Comparison of ENCODE assay signal across 1 cellular context in genomic region chr19:33064117-33064777, GRCh38.
A peak's percentile ranks its signal among the peaks of the same experiment; 100 is the strongest.
TF ChIP-seq lines count a peak whose summit lies in the region.

No MANE protein-coding gene starts in this region.

TF ChIP-seq in WTC11, 78 proteins besides CTCF, POLR2A, EP300 and RAD21 (continued from another document):
- no peak for TF ChIP-seq PRDM15 (CRISPR knock-in tag; IDR thresholded peaks at IDR 0.05)
- no peak for TF ChIP-seq NR1H2 (CRISPR knock-in tag; IDR thresholded peaks at IDR 0.05)
- no peak for TF ChIP-seq RELA (CRISPR knock-in tag; IDR thresholded peaks at IDR 0.05; ENCODE audit: borderline replicate concordance)
- TF ChIP-seq ZNF512 (CRISPR knock-in tag; IDR thresholded peaks at IDR 0.05; ENCODE audit: borderline replicate concordance) = no peak
- TF ChIP-seq ZNF219 (CRISPR knock-in tag; IDR thresholded peaks at IDR 0.05; ENCODE audit: borderline replicate concordance) = no peak
- TF ChIP-seq JAZF1 (CRISPR knock-in tag; IDR thresholded peaks at IDR 0.05) = no peak
- no peak for TF ChIP-seq ESRRA (CRISPR knock-in tag; IDR thresholded peaks at IDR 0.05; ENCODE audit: borderline replicate concordance)
- TF ChIP-seq E2F5 (CRISPR knock-in tag; IDR thresholded peaks at IDR 0.05) = no peak
- TF ChIP-seq PREB (CRISPR knock-in tag; IDR thresholded peaks at IDR 0.05; ENCODE audit: borderline replicate concordance) = no peak
- TF ChIP-seq FOXP1 (CRISPR knock-in tag; IDR thresholded peaks at IDR 0.05; ENCODE audit: borderline replicate concordance) = no peak
- no peak for TF ChIP-seq ZSCAN18 (CRISPR knock-in tag; IDR thresholded peaks at IDR 0.05)
- TF ChIP-seq CDX4 (CRISPR knock-in tag; IDR thresholded peaks at IDR 0.05; ENCODE audit: borderline replicate concordance) = no peak
- TF ChIP-seq ZNF425 (CRISPR knock-in tag; conservative IDR thresholded peaks at IDR 0.05) = no peak
- peak; percentile 9; the same call in 1 of the 2 replicates for TF ChIP-seq TEAD1 (CRISPR knock-in tag; IDR thresholded peaks at IDR 0.05)
TF ChIP-seq in WTC11: peak in this region for 5.
